In genomic region chr12:22624908-22625646, GRCh38 we compare ENCODE assay signal across 1 cellular context.
TF ChIP-seq lines count a peak whose summit lies in the region.

Gene ETNK1 (plus strand): TSS chr12:22625171. CDS start chr12:22625431, 260 bp downstream.

TF ChIP-seq in HepG2, 621 proteins besides CTCF, POLR2A, EP300 and RAD21 (continued from another document and continues in another):
- peak; percentile 89; the same call in 1 of the 2 replicates for TF ChIP-seq ARID4A (CRISPR knock-in tag; IDR thresholded peaks at IDR 0.05; ENCODE audit: borderline replicate concordance)
- TF ChIP-seq U2AF1 (optimal IDR thresholded peaks at IDR 0.05; ENCODE audit: low read depth, low read length), result peak; percentile 81
- TF ChIP-seq ZFP90 (CRISPR knock-in tag; IDR thresholded peaks at IDR 0.05; ENCODE audit: borderline replicate concordance), result peak; percentile 79; the same call in 1 of the 2 replicates
- TF ChIP-seq CREB1 (IDR thresholded peaks at IDR 0.05), result peak; percentile 85
- TF ChIP-seq CREB1 (CRISPR knock-in tag; IDR thresholded peaks at IDR 0.05), result peak; percentile 82
- no peak for TF ChIP-seq FOXA1 (IDR thresholded peaks at IDR 0.05)
- peak; percentile 24; the same call in 1 of the 2 replicates for TF ChIP-seq FOXA1 (CRISPR knock-in tag; IDR thresholded peaks at IDR 0.05)
- peak; percentile 39; the same call in 1 of the 2 replicates for TF ChIP-seq ZSCAN9 (CRISPR knock-in tag; IDR thresholded peaks at IDR 0.05; ENCODE audit: borderline replicate concordance)
- TF ChIP-seq ZNF672 (CRISPR knock-in tag; IDR thresholded peaks at IDR 0.05), result no peak
- no peak; the same call in 1 of the 2 replicates for TF ChIP-seq AFF4 (CRISPR knock-in tag; IDR thresholded peaks at IDR 0.05)
- no peak for TF ChIP-seq NFE2 (CRISPR knock-in tag; IDR thresholded peaks at IDR 0.05)
- no peak; the same call in 1 of the 2 replicates for TF ChIP-seq PAWR (CRISPR knock-in tag; IDR thresholded peaks at IDR 0.05; ENCODE audit: borderline replicate concordance)
- peak; percentile 96 for TF ChIP-seq ZNF101 (CRISPR knock-in tag; IDR thresholded peaks at IDR 0.05; ENCODE audit: borderline replicate concordance, low read depth)
- peak; percentile 83; the same call in 1 of the 2 replicates for TF ChIP-seq ZBTB39 (CRISPR knock-in tag; IDR thresholded peaks at IDR 0.05)
- TF ChIP-seq ELK4 (CRISPR knock-in tag; IDR thresholded peaks at IDR 0.05; ENCODE audit: borderline replicate concordance), result 0 out of 2 replicates have a peak, but pooled peaks have one; percentile 32
- peak; percentile 91 for TF ChIP-seq ZNF788 (CRISPR knock-in tag; IDR thresholded peaks at IDR 0.05; ENCODE audit: borderline replicate concordance)
- TF ChIP-seq ZNF792 (CRISPR knock-in tag; IDR thresholded peaks at IDR 0.05), result peak; percentile 84
- no peak for TF ChIP-seq SRSF4 (IDR thresholded peaks at IDR 0.05; ENCODE audit: low read depth, low read length, poor library complexity, severe bottlenecking)
- no peak for TF ChIP-seq ZNF207 (IDR thresholded peaks at IDR 0.05; ENCODE audit: borderline replicate concordance)
- no peak for TF ChIP-seq HNF1A (IDR thresholded peaks at IDR 0.05; ENCODE audit: low read depth)
- peak; percentile 58; the same call in 1 of the 2 replicates for TF ChIP-seq HNF1A (CRISPR knock-in tag; IDR thresholded peaks at IDR 0.05; ENCODE audit: borderline replicate concordance)
- TF ChIP-seq PBX3 (CRISPR knock-in tag; IDR thresholded peaks at IDR 0.05; ENCODE audit: borderline replicate concordance), result 0 out of 2 replicates have a peak, but pooled peaks have one; percentile 53
- no peak; the same call in 1 of the 2 replicates for TF ChIP-seq KDM6A (CRISPR knock-in tag; IDR thresholded peaks at IDR 0.05; ENCODE audit: low read depth)
- TF ChIP-seq ZNF230 (CRISPR knock-in tag; IDR thresholded peaks at IDR 0.05), result peak; percentile 95
- TF ChIP-seq ZNF382 (CRISPR knock-in tag; IDR thresholded peaks at IDR 0.05; ENCODE audit: borderline replicate concordance), result no peak
- peak; percentile 73; the same call in 1 of the 2 replicates for TF ChIP-seq EEA1 (CRISPR knock-in tag; IDR thresholded peaks at IDR 0.05; ENCODE audit: borderline replicate concordance)
- no peak for TF ChIP-seq NCOA2 (CRISPR knock-in tag; IDR thresholded peaks at IDR 0.05)
- no peak; the same call in 1 of the 2 replicates for TF ChIP-seq ZBTB38 (CRISPR knock-in tag; IDR thresholded peaks at IDR 0.05)
- 0 out of 2 replicates have a peak, but pooled peaks have one; percentile 57 for TF ChIP-seq NR1H2 (CRISPR knock-in tag; IDR thresholded peaks at IDR 0.05; ENCODE audit: borderline replicate concordance, low read depth)
- 0 out of 2 replicates have a peak, but pooled peaks have one; percentile 34 for TF ChIP-seq ZNF430 (CRISPR knock-in tag; IDR thresholded peaks at IDR 0.05)
- peak; percentile 95 for TF ChIP-seq CREB3 (CRISPR knock-in tag; IDR thresholded peaks at IDR 0.05)
- TF ChIP-seq NRL (CRISPR knock-in tag; IDR thresholded peaks at IDR 0.05; ENCODE audit: borderline replicate concordance), result peak; percentile 55; the same call in 1 of the 2 replicates
- TF ChIP-seq SP4 (CRISPR knock-in tag; IDR thresholded peaks at IDR 0.05), result peak; percentile 71
- 0 out of 2 replicates have a peak, but pooled peaks have one; percentile 12 for TF ChIP-seq ZNF512B (CRISPR knock-in tag; IDR thresholded peaks at IDR 0.05; ENCODE audit: borderline replicate concordance)
- no peak for TF ChIP-seq SMARCE1 (IDR thresholded peaks at IDR 0.05; ENCODE audit: borderline replicate concordance)
- TF ChIP-seq ZNF615 (CRISPR knock-in tag; IDR thresholded peaks at IDR 0.05; ENCODE audit: borderline replicate concordance), result no peak
- 0 out of 2 replicates have a peak, but pooled peaks have one; percentile 76 for TF ChIP-seq XBP1 (CRISPR knock-in tag; IDR thresholded peaks at IDR 0.05)
- TF ChIP-seq SCMH1 (CRISPR knock-in tag; IDR thresholded peaks at IDR 0.05; ENCODE audit: borderline replicate concordance), result no peak
- TF ChIP-seq POLR2G (IDR thresholded peaks at IDR 0.05; ENCODE audit: low read depth, low read length), result peak; percentile 92
